Comparison of ENCODE assay signal across 8 cellular contexts in the genomic region with DNA sequence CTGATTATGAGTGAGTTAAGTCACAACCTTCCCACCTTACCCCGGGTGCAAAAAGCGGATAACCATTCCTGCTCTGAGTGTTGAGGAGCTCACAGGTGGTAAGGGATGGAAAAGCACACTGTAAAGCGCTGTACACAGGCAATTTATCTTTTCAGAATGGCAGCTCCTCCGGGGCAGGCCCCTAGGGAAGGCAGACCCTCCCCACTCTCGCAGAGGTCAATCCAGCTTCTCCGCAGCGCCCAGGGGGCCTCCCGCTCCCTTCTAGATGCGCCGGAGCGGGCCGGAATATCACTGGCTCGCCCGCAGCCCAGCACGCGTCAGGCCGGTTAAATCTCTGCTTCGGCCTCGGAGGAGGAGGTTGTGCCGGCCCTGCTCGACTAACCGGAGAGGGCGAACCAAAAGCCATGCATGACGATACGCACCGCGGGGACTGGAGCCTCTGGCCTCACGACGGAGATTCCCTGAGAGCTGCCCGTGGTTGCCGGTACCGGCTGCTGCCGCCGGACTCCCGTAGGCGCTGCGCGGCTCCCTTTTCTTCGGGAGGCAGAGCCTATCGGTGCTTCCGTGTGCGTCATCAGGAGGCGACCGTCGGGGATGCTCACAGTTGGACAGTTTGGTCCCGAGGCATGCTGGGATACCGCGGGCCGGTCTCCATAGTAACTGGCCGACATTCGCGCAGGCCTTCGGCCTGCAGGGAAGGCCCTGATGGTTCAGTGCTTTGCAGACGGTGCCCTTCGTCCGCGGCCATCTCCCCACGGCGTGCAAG. TPM values are rescaled to one million over a fixed set of nuclear protein-coding genes. Genes with fewer than 3 reads are reported as not detected.
A peak's percentile ranks its signal among the peaks of the same experiment; 100 is the strongest.
DNase-seq lines count a peak whose midpoint lies in the region; ATAC-seq and TF ChIP-seq lines count a peak whose summit lies in the region.

A gene with protein sequence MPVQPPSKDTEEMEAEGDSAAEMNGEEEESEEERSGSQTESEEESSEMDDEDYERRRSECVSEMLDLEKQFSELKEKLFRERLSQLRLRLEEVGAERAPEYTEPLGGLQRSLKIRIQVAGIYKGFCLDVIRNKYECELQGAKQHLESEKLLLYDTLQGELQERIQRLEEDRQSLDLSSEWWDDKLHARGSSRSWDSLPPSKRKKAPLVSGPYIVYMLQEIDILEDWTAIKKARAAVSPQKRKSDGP (minus strand): TSS at position 555 of the 766 bp plus-strand sequence. CDS start 2,870 bp downstream, outside the sequence.

- peak within 1 kb of the TSS; percentile 81 for H2AFZ ChIP-seq in ACC112 (ENCODE audit: low read length, unreplicated experiment)

- no peak for TF ChIP-seq CTCF in WERI-Rb-1 (IDR thresholded peaks at IDR 0.05; ENCODE audit: low read depth, low read length)
- TF ChIP-seq CTCF in breast epithelium (IDR thresholded peaks at IDR 0.05) = peak in 1 of 3 donors; percentile 41

- intact Hi-C loops in breast epithelium (cut with DNase I; ENCODE audit: low total_unique reads) = no loop called here

- no peaks in the 10 kb centered on the region for H3K27me3 ChIP-seq in ACC112 (ENCODE audit: insufficient read depth, low read length)
- no peaks in the 10 kb centered on the region for H3K27me3 ChIP-seq in WERI-Rb-1 (ENCODE audit: insufficient read depth, low read depth, severe bottlenecking)
- H3K27me3 ChIP-seq in breast epithelium = no peaks in the 10 kb centered on the region

- H3K9me3 ChIP-seq in WERI-Rb-1 (ENCODE audit: severe bottlenecking) = no peaks in the 10 kb centered on the region
- no peaks in the 10 kb centered on the region for H3K9me3 ChIP-seq in breast epithelium

- H3K36me3 ChIP-seq in ACC112 (ENCODE audit: insufficient read depth, low read length) (no peaks in the 10 kb centered on the region), WERI-Rb-1 (peaks cover 20% of the 10 kb centered on the region), breast epithelium (peaks cover 10% of the 10 kb centered on the region)

- peaks cover 20% of the 10 kb centered on the region for H3K79me2 ChIP-seq in ACC112 (ENCODE audit: control insufficient read depth, insufficient read depth, low read length, unreplicated experiment)

- H3K27ac ChIP-seq in ACC112 (ENCODE audit: low read depth, low read length) (peak within 1 kb of the TSS; percentile 57), WERI-Rb-1 (peak within 1 kb of the TSS; percentile 60), breast epithelium (peak within 1 kb of the TSS; percentile 88), skin epidermis (peak within 1 kb of the TSS; percentile 41 to 94 (median 84))

- peak; percentile 98 for DNase-seq in NCI-H2227 (lab: John Stamatoyannopoulos, UW; ENCODE audit: unreplicated experiment)
- DNase-seq in WERI-Rb-1 = peak; percentile 97
- peak; percentile 96 for DNase-seq in breast epithelium (ENCODE audit: low spot score in 2 of 2)
- peak; percentile 95 for DNase-seq in iPS-NIHi11 (ENCODE audit: low spot score)

- ATAC-seq in GM18870 (IDR thresholded peaks at IDR 0.05; ENCODE audit: unreplicated experiment) = peak; percentile 44
- ATAC-seq in HG03135 (IDR thresholded peaks at IDR 0.05; ENCODE audit: unreplicated experiment) = peak; percentile 68

- H3K4me1 ChIP-seq in ACC112 (ENCODE audit: control insufficient read depth, insufficient read depth, low read length, unreplicated experiment) (peaks cover 26% of the 10 kb centered on the region), breast epithelium (peaks cover 0 to 25% of the 10 kb centered on the region in 2 donors)

- TF ChIP-seq POLR2A in breast epithelium (IDR thresholded peaks at IDR 0.05) = peak; percentile 41

- H3K4me3 ChIP-seq in ACC112 (ENCODE audit: low read depth, low read length) (peak within 1 kb of the TSS; percentile 83), WERI-Rb-1 (ENCODE audit: low read depth, low read length) (peak within 1 kb of the TSS; percentile 81), breast epithelium (peak within 1 kb of the TSS; percentile 85 to 97 (median 89)), skin epidermis (peak within 1 kb of the TSS; percentile 80 to 98 (median 85))

RNA-seq across cellular contexts. Expression of the gene that starts here (rescaled TPM):
- 10 to 100 TPM; 52.0 to 61.6 (median 54.3) TPM for total RNA-seq in breast epithelium

Comparison
In these comparisons a context has a peak if more than half of its experiments do, and no peak if none do; other contexts are left out.
1. Peak in every context shown above with its lines: DNase-seq, ATAC-seq, H3K4me3 ChIP-seq and H3K27ac ChIP-seq.